In genomic region chr3:9843715-9844438, GRCh38 we compare ENCODE assay signal across 8 cellular contexts. TPM values are rescaled to one million over a fixed set of nuclear protein-coding genes. Genes with fewer than 3 reads are reported as not detected.
DNase-seq lines count a peak whose midpoint lies in the region; ATAC-seq and TF ChIP-seq lines count a peak whose summit lies in the region.

RPUSD3 (minus strand) TSS chr3:9844008; CDS start chr3:9843990, 18 bp downstream.

- no peaks in the 10 kb centered on the region for H3K27me3 Mint-ChIP-seq in CD4-positive, alpha-beta T cell

- peak; percentile 98 for ATAC-seq in CD4-positive, alpha-beta T cell (ENCODE audit: poor library complexity)
- peak; percentile 98 for ATAC-seq in GM19452 (IDR thresholded peaks at IDR 0.05; ENCODE audit: unreplicated experiment)

- peaks cover 18% of the 10 kb centered on the region for H3K36me3 ChIP-seq in effector memory CD4-positive, alpha-beta T cell (ENCODE audit: control insufficient read depth, insufficient read depth, low read length)

- no peaks in the 10 kb centered on the region for H3K9me3 ChIP-seq in CD4-positive, alpha-beta T cell (ENCODE audit: control insufficient read depth, low read length)
- H3K9me3 ChIP-seq in effector memory CD4-positive, alpha-beta T cell (ENCODE audit: control insufficient read depth, low read length): no peaks in the 10 kb centered on the region

- peak within 1 kb of the TSS; percentile 80 for H3K27ac Mint-ChIP-seq in CD4-positive, alpha-beta T cell

- peak within 1 kb of the TSS; percentile 82 for H3K4me3 ChIP-seq in HL-60 (replicated peaks; ENCODE audit: insufficient read depth, low read length)
- peak within 1 kb of the TSS; percentile 87 for H3K4me3 ChIP-seq in effector memory CD4-positive, alpha-beta T cell (ENCODE audit: insufficient read depth, low read depth, low read length, poor library complexity, severe bottlenecking)

- POLR2A ChIA-PET in CD4-positive, alpha-beta T cell (lab: Charles Lee): interaction anchor here (1.0 to 3.1 kb wide), 5 partner anchors 47 to 199 kb away, joined by 3 to 17 read pairs (median 4); partner anchors contain the start of genes ARPC4, CRELD1, JAGN1 and TADA3
- POLR2A ChIA-PET in activated CD8-positive, alpha-beta memory T cell treated with anti-CD3 and anti-CD28 coated beads for 36 hours (lab: Charles Lee): interaction anchor here (0.6 to 1.8 kb wide), 6 partner anchors 9 to 383 kb away, joined by 3 to 5 read pairs (median 4); partner anchors contain the start of genes CRELD1, JAGN1 and PRRT3

- peaks cover 11% of the 10 kb centered on the region for H3K4me1 ChIP-seq in effector memory CD4-positive, alpha-beta T cell (ENCODE audit: control insufficient read depth, insufficient read depth, low read length, poor library complexity, severe bottlenecking)

- intact Hi-C loops in CD4-positive, alpha-beta T cell (cut with DNase I, micrococcal nuclease): loop anchor here (2.0 to 10.0 kb wide), 6 partner anchors 47 to 441 kb away; partner anchors contain the start of genes JAGN1 (in 2 of the 2), ARPC4 (in 1 of the 2), CRELD1 (in 1 of the 2) and TADA3 (in 1 of the 2)

- no peaks in the 10 kb centered on the region for H3K9me3 Mint-ChIP-seq in CD4-positive, alpha-beta T cell

- peaks cover 28% of the 10 kb centered on the region for H3K4me1 Mint-ChIP-seq in CD4-positive, alpha-beta T cell (ENCODE audit: low read depth)

- no peaks in the 10 kb centered on the region for H3K27me3 ChIP-seq in CD4-positive, alpha-beta T cell (ENCODE audit: control insufficient read depth, insufficient read depth, low read length)
- no peaks in the 10 kb centered on the region for H3K27me3 ChIP-seq in HL-60 (ENCODE audit: insufficient read depth, poor library complexity, severe bottlenecking)
- no peaks in the 10 kb centered on the region for H3K27me3 ChIP-seq in effector memory CD4-positive, alpha-beta T cell (replicated peaks; ENCODE audit: control insufficient read depth, insufficient read depth, low read length, poor library complexity, severe bottlenecking)

- H3K27ac ChIP-seq in CD4-positive, alpha-beta T cell (ENCODE audit: low read depth, low read length): peak within 1 kb of the TSS; percentile 38
- H3K27ac ChIP-seq in HL-60 (replicated peaks): peak within 1 kb of the TSS; percentile 68
- peak within 1 kb of the TSS; percentile 72 for H3K27ac ChIP-seq in effector memory CD4-positive, alpha-beta T cell (ENCODE audit: insufficient read depth, low read length, poor library complexity, severe bottlenecking)

- peak within 1 kb of the TSS; percentile 98 for H3K4me3 Mint-ChIP-seq in CD4-positive, alpha-beta T cell

- CTCF ChIA-PET in CD4-positive, alpha-beta T cell (lab: Charles Lee): interaction anchor here (1.1 to 2.9 kb wide), 2 partner anchors 89 to 99 kb away, joined by 3 to 7 read pairs; partner anchors contain the start of gene CRELD1
- CTCF ChIA-PET in activated CD8-positive, alpha-beta memory T cell treated with anti-CD3 and anti-CD28 coated beads for 36 hours (lab: Charles Lee): interaction anchor here (0.7 to 2.2 kb wide), 7 partner anchors 34 to 168 kb away, joined by 3 to 5 read pairs (median 3); no protein-coding TSS in a partner anchor

- peaks cover 32% of the 10 kb centered on the region for H3K36me3 Mint-ChIP-seq in CD4-positive, alpha-beta T cell (ENCODE audit: low read depth)

- no peak for TF ChIP-seq CTCF in CD4-positive, alpha-beta T cell (IDR thresholded peaks at IDR 0.05)
- TF ChIP-seq CTCF in HL-60 (IDR thresholded peaks at IDR 0.05; ENCODE audit: insufficient read depth, low read length): no peak

- peak; percentile 93 to 98 (median 96) for DNase-seq in CD4-positive, alpha-beta T cell
- peak; percentile 92 to 96 for DNase-seq in HL-60 (ENCODE audit: low read depth in 1 of 2, low spot score in 1 of 2)
- DNase-seq in NOMO-1 (lab: John Stamatoyannopoulos, UW; ENCODE audit: unreplicated experiment in 2 of 2): peak; percentile 88 to 90
- peak; percentile 91 to 95 (median 93) for DNase-seq in effector memory CD4-positive, alpha-beta T cell
- peak; percentile 99 for DNase-seq in medulla oblongata (ENCODE audit: extremely low spot score)
- DNase-seq in stimulated activated CD8-positive, alpha-beta memory T cell treated with anti-CD3 and anti-CD28 coated beads, Interleukin-12 subunit alpha, Interleukin-12 subunit beta, amount 100 ng/mL, for 1 hour (ENCODE audit: low read depth): peak; percentile 96

RNA-seq across cellular contexts. Expression of gene RPUSD3, which starts in this region (rescaled TPM):
- 1 to 10 TPM; 7.9 to 8.1 TPM for total RNA-seq in CD4-positive, alpha-beta T cell
- total RNA-seq in activated CD8-positive, alpha-beta memory T cell treated with anti-CD3 and anti-CD28 coated beads for 36 hours: 10 to 100 TPM; 80.4 to 81.3 TPM

Comparison
In these comparisons a context has a peak if more than half of its experiments do, and no peak if none do; other contexts are left out.
1. Peak in every context shown above with its lines: DNase-seq, ATAC-seq, H3K4me3 ChIP-seq and H3K27ac ChIP-seq.
2. RNA of gene RPUSD3 (total RNA-seq): 80.4 to 81.3 TPM in activated CD8-positive, alpha-beta memory T cell treated with anti-CD3 and anti-CD28 coated beads for 36 hours; 7.9 to 8.1 TPM in CD4-positive, alpha-beta T cell; every median in the first group is over 4 times any median in the second.